Comparison of ENCODE assay signal across 1 cellular context in the genomic region with DNA sequence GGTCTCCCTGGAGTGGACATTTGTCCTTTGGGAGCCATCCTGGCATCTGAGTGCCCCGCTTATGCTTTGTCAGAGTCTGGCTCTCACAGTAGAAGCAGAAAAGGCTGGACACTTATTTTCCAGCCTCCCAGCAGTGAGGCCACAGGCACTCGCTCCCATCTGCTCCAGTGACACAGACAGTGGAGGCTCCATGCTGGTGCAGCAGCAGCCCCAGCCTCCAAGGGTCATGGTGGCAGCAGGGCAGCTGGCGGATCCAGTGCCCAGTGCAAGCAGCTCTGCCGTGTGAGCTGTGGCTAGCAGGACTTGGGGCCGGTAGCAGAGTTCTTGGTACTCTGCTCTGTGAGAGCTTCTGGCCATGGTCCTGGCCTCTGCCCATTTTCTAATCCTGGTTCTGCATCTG.
TF ChIP-seq lines count a peak whose summit lies in the region.

No MANE protein-coding gene starts in this region.

TF ChIP-seq in SK-N-SH, 30 proteins besides CTCF, POLR2A, EP300 and RAD21 (continued from another document):
- TF ChIP-seq MXI1 (IDR thresholded peaks at IDR 0.05; ENCODE audit: low read depth, low read length) = no peak
- TF ChIP-seq SMC3 (IDR thresholded peaks at IDR 0.05; ENCODE audit: low read depth, low read length) = no peak
TF ChIP-seq in SK-N-SH: peak in this region for 0.
